Comparison of ENCODE assay signal across 16 cellular contexts in genomic region chr10:50415292-50415691, GRCh38.
A peak's percentile ranks its signal among the peaks of the same experiment; 100 is the strongest.
DNase-seq lines count a peak whose midpoint lies in the region; ATAC-seq lines count a peak whose summit lies in the region.
"Had no signal": no experiment of that assay in that cellular context is flagged by ENCODE, and none has a peak within 500 bp of the region (broad histone marks: within the 10 kb centered on the region; RNA-seq: fewer than 3 reads in every experiment).

No MANE protein-coding gene starts in this region.

- peak overlapping the region in 3 of 5 donors; percentile 2 to 97 (median 80) for H3K4me3 ChIP-seq in subcutaneous abdominal adipose tissue (ENCODE audit: low read depth in 1 of 5, low read length in 5 of 5)
- H3K4me3 ChIP-seq: MG63 had no signal

- H3K27me3 ChIP-seq in subcutaneous abdominal adipose tissue (ENCODE audit: control insufficient read depth in 5 of 5, insufficient read depth in 4 of 5, low read length in 5 of 5), result no peaks in the 10 kb centered on the region
- H3K27me3 ChIP-seq: MG63 had no signal

- no peaks in the 10 kb centered on the region for H3K36me3 ChIP-seq in subcutaneous abdominal adipose tissue (ENCODE audit: control insufficient read depth in 5 of 5, insufficient read depth in 5 of 5, low read length in 5 of 5)
- H3K36me3 ChIP-seq: MG63 had no signal

- H3K9ac ChIP-seq in subcutaneous abdominal adipose tissue (ENCODE audit: low read length in 5 of 5), result peak overlapping the region in 1 of 5 donors; percentile 36

- ATAC-seq in HG02884 (IDR thresholded peaks at IDR 0.05; ENCODE audit: unreplicated experiment), result no peak
- ATAC-seq: CD8-positive, alpha-beta T cell had no signal

- intact Hi-C loops in posterior vena cava (cut with DNase I), result loop anchor here in 1 of 2 donors (5.0 kb wide), 1 partner anchor 207 kb away; the partner anchor contains the start of gene SGMS1

- in situ Hi-C loops in Caki2 (cut with HindIII; ENCODE audit: low pct_unique_long_range_greater_than_20kb, low sequenced_read_pairs), result no loop called here

- peaks cover 3 to 55% (median 46%) of the 10 kb centered on the region in 5 donors for H3K4me1 ChIP-seq in subcutaneous abdominal adipose tissue (ENCODE audit: control insufficient read depth in 5 of 5, insufficient read depth in 5 of 5, low read length in 5 of 5)

- H3K27ac ChIP-seq in subcutaneous abdominal adipose tissue (ENCODE audit: low read depth, low read length), result no peak overlapping the region

- no peaks in the 10 kb centered on the region for H3K9me3 ChIP-seq in subcutaneous abdominal adipose tissue (ENCODE audit: control insufficient read depth in 5 of 5, low read length in 5 of 5)
- H3K9me3 ChIP-seq: MG63 had no signal

- DNase-seq in Caki2 (ENCODE audit: low read depth) (peak; percentile 48), amniotic epithelial cell (ENCODE audit: low read depth) (peak; percentile 68), kidney tubule cell (ENCODE audit: low spot score) (peak; percentile 52), posterior vena cava (ENCODE audit: low spot score) (no peak), OCI-M2 (lab: John Stamatoyannopoulos, UW; ENCODE audit: unreplicated experiment) (no peak)
- DNase-seq: CD8-positive, alpha-beta T cell; DMS79 treated with DMSO at 0.1 percent for 48 hours; H7; Karpas-422; MG63; NCI-H1092; NCI-H2081 treated with DMSO at 0.1 percent for 48 hours; NCI-H510A; NCI-H774 had no signal

Comparison
In these comparisons a context has a peak if more than half of its experiments do, and no peak if none do; other contexts are left out.
1. DNase-seq: peak in Caki2 (single experiment), amniotic epithelial cell (single experiment) and kidney tubule cell (single experiment); none in posterior vena cava (single experiment) and OCI-M2 (single experiment).